ENCODE assay signal across 17 cellular contexts in the genomic region with DNA sequence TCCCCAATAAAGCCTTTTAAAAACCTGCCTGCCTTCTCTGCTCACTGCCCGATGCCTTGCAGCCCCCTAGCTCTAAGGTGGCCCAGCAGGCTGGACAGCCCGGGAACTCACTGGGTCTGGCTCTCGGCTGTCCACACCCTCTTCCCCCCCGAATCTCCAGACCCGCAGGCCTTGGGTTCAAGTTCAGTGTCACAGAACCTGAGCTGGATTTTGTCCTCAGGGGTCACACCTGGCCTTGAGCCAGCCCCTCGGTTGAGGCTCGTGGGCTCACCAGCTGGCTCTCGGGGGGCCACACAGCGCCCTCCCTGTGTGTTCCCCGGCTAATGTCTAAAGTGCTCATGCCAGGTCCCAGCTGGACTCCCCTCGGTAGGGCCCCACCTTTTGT. TPM values are rescaled to one million over a fixed set of nuclear protein-coding genes. Genes with fewer than 3 reads are reported as not detected.
A peak's percentile ranks its signal among the peaks of the same experiment; 100 is the strongest.
DNase-seq lines count a peak whose midpoint lies in the region; ATAC-seq, FAIRE-seq and TF ChIP-seq lines count a peak whose summit lies in the region.
"Had no signal": no experiment of that assay in that cellular context is flagged by ENCODE, and none has a peak within 500 bp of the region (broad histone marks: within the 10 kb centered on the region; RNA-seq: fewer than 3 reads in every experiment).

No MANE protein-coding gene starts in this region.

- no peak for FAIRE-seq in A549 (lab: Jason Lieb, UNC)
- no peak for FAIRE-seq in H1 (lab: Jason Lieb, UNC)
- FAIRE-seq in GM12892 (lab: Jason Lieb, UNC) = no peak
- FAIRE-seq: H54, islet of Langerhans had no signal

- no peak overlapping the region for H3K18ac ChIP-seq in H1 (ENCODE audit: extremely low read depth, low read length)

- H3K27me3 ChIP-seq in H1 (replicated peaks in 1 of 4; ENCODE audit: control insufficient read depth in 3 of 4, extremely low read depth in 1 of 4, insufficient read depth in 3 of 4, low read length in 3 of 4) (no peaks in the 10 kb centered on the region), ovary (no peaks in the 10 kb centered on the region)

- TF ChIP-seq CTCF in A549 (IDR thresholded peaks at IDR 0.05) (no peak), LNCaP clone FGC (IDR thresholded peaks at IDR 0.05; ENCODE audit: control insufficient read depth, extremely low read depth, insufficient read depth) (no peak), H1 (IDR thresholded peaks at IDR 0.05; ENCODE audit: control extremely low read depth in 1 of 3, insufficient read depth in 1 of 3, low read depth in 1 of 3, low read length in 3 of 3) (no peak), ovary (IDR thresholded peaks at IDR 0.05) (no peak)

- 66% methylated on average over 11 of the region's 11 CpGs for WGBS in A549 (ENCODE audit: missing lambda C conversion rate)
- 87% methylated on average over 11 of the region's 11 CpGs; no CpG with 5 or more reads in 1 of the 2 experiments for WGBS in H1 (ENCODE audit: extremely low coverage in 1 of 2, insufficient coverage in 1 of 2, insufficient read length in 1 of 2, insufficient replicate concordance in 2 of 2, low coverage in 1 of 2, low lambda C conversion rate in 2 of 2, missing lambda C conversion rate in 1 of 2), 2 experiments
- WGBS in ovary, 3 donors = 39 to 56% (median 50%) methylated on average over 11 of the region's 11 CpGs

- H3K27ac ChIP-seq in A549 (0 out of 6 replicates have a peak overlapping the region, but pooled peaks of 1 of the 2 experiments have one; percentile 1), H1 (ENCODE audit: low read depth, low read length) (no peak overlapping the region), ovary (peak overlapping the region; percentile 65 to 72)

- peaks cover 35 to 51% of the 10 kb centered on the region in 2 experiments for H4K20me1 ChIP-seq in H1 (replicated peaks in 1 of 2; ENCODE audit: control insufficient read depth in 1 of 2, insufficient read depth in 2 of 2, low read length in 2 of 2)

- DNase-seq in A549 (ENCODE audit: low read depth in 1 of 2, low spot score in 1 of 2) (no peak), LNCaP clone FGC (ENCODE audit: low read depth) (no peak), H1 (ENCODE audit: low read depth in 1 of 2, low spot score in 2 of 2) (no peak), ovary (peak in 1 of 5 donors; percentile 58), 8988T (no peak), GM12892 (ENCODE audit: insufficient read length) (no peak)
- DNase-seq: activated B cell treated with CpG ODN at 0.5 μM for 24 hours; central memory CD4-positive, alpha-beta T cell; glutamatergic neuron; Karpas-422; NCI-H1694; NCI-H524; SW 1271 had no signal

- intact Hi-C loops in ovary (cut with DNase I) = loop anchor here in 1 of 4 donors (5.0 kb wide), 1 partner anchor 53 kb away; no protein-coding TSS in a partner anchor

- H3K9me3 ChIP-seq in A549 (no peaks in the 10 kb centered on the region), H1 (ENCODE audit: insufficient read depth in 2 of 2, low read depth in 1 of 2, low read length in 1 of 2) (no peaks in the 10 kb centered on the region), ovary (no peaks in the 10 kb centered on the region)

- H3K56ac ChIP-seq in H1 (replicated peaks; ENCODE audit: insufficient read length, low read depth, low read length) = no peak overlapping the region

- H3K4me3 ChIP-seq in A549 (no peak overlapping the region), LNCaP clone FGC (ENCODE audit: low read depth, low read length) (peak overlapping the region; percentile 42), H1 (ENCODE audit: extremely low read depth in 1 of 4, insufficient read depth in 2 of 4, low read depth in 3 of 4, low read length in 4 of 4) (no peak overlapping the region), ovary (no peak overlapping the region)

- H3K4me1 ChIP-seq in A549 (peaks cover 39% of the 10 kb centered on the region), H1 (replicated peaks in 1 of 4; ENCODE audit: control insufficient read depth in 3 of 4, insufficient read depth in 4 of 4, low read length in 3 of 4) (peaks cover 0 to 7% (median 2%) of the 10 kb centered on the region in 4 experiments; a peak in 4 of 7 replicates), ovary (ENCODE audit: insufficient read depth) (peaks cover 12% of the 10 kb centered on the region)

- peaks cover 12% of the 10 kb centered on the region for H3K79me1 ChIP-seq in H1 (ENCODE audit: low read depth, low read length)

- H3K14ac ChIP-seq in H1 (ENCODE audit: insufficient read length) = no peak overlapping the region

- TF ChIP-seq POLR2A in A549 (IDR thresholded peaks at IDR 0.05; ENCODE audit: low read length) = no peak
- peak in 1 of 2 experiments; percentile 12; a peak in 1 of 3 replicates for TF ChIP-seq POLR2A in H1 (IDR thresholded peaks at IDR 0.05; ENCODE audit: control extremely low read depth in 1 of 2, low read depth in 2 of 2, low read length in 2 of 2)
- no peak for TF ChIP-seq POLR2A in ovary (IDR thresholded peaks at IDR 0.05)
- no peak for TF ChIP-seq POLR2A in GM12892 (IDR thresholded peaks at IDR 0.05; ENCODE audit: low read depth, low read length)

- no peak overlapping the region for H2BK12ac ChIP-seq in H1 (ENCODE audit: low read depth, low read length)

- no peaks in the 10 kb centered on the region; the same call in 1 of the 2 replicates for H3K23me2 ChIP-seq in H1 (ENCODE audit: low read depth, low read length)

- H4K5ac ChIP-seq in H1 (ENCODE audit: insufficient read length, low read depth, low read length) = no peak overlapping the region

- H2BK20ac ChIP-seq in H1 (ENCODE audit: low read length) = no peak overlapping the region

- CTCF ChIA-PET in A549 (lab: Yijun Ruan, JAX) = interaction anchor here (0.7 kb wide), 1 partner anchor 11 kb away, joined by 3 read pairs; no protein-coding TSS in a partner anchor
- CTCF ChIA-PET in H1 (lab: Charles Lee; ENCODE audit: partially characterized antibody) = interaction anchor here (0.9 to 1.0 kb wide), 3 partner anchors 15 to 60 kb away, joined by 3 to 4 read pairs (median 3); no protein-coding TSS in a partner anchor

- no peak for TF ChIP-seq EP300 in A549 (IDR thresholded peaks at IDR 0.05)
- TF ChIP-seq EP300 in H1 (IDR thresholded peaks at IDR 0.05; ENCODE audit: borderline replicate concordance in 1 of 2, low read depth in 2 of 2, low read length in 2 of 2) = no peak
- TF ChIP-seq EP300 in ovary (IDR thresholded peaks at IDR 0.05) = no peak

- no peak for ATAC-seq in A549
- ATAC-seq in HG03439 (IDR thresholded peaks at IDR 0.05; ENCODE audit: unreplicated experiment) = no peak
- ATAC-seq in HG03095 (IDR thresholded peaks at IDR 0.05; ENCODE audit: unreplicated experiment) = no peak

- peaks cover 0 to 16% of the 10 kb centered on the region in 2 experiments; a peak in 2 of 4 replicates for H3K79me2 ChIP-seq in H1 (ENCODE audit: control insufficient read depth in 1 of 2, insufficient read depth in 2 of 2, low read length in 2 of 2)

- H4K91ac ChIP-seq in H1 (replicated peaks; ENCODE audit: insufficient read length, low read length) = no peak overlapping the region

- H3K9ac ChIP-seq in H1 (replicated peaks in 1 of 4; ENCODE audit: extremely low read depth in 1 of 4, low read depth in 3 of 4, low read length in 3 of 4) = no peak overlapping the region

- no peak overlapping the region for H2AFZ ChIP-seq in H1 (ENCODE audit: low read length)

- H3K23ac ChIP-seq in H1 (ENCODE audit: insufficient read length) = no peak overlapping the region

- H2BK15ac ChIP-seq in H1 (ENCODE audit: low read length) = no peak overlapping the region

- H2BK120ac ChIP-seq in H1 (replicated peaks; ENCODE audit: low read depth, low read length) = no peak overlapping the region

- peak overlapping the region; percentile 44; the same call in 1 of the 2 replicates for H2BK5ac ChIP-seq in H1 (ENCODE audit: low read depth, low read length)

- TF ChIP-seq RAD21 in A549 (conservative IDR thresholded peaks at IDR 0.05 in 1 of 2, IDR thresholded peaks at IDR 0.05 in 1 of 2) = no peak
- no peak for TF ChIP-seq RAD21 in H1 (IDR thresholded peaks at IDR 0.05 in 1 of 2, conservative IDR thresholded peaks at IDR 0.05 in 1 of 2; ENCODE audit: low read depth in 2 of 2, low read length in 2 of 2)

- no peak overlapping the region for H2AK5ac ChIP-seq in H1 (ENCODE audit: low read depth, low read length)

- H4K8ac ChIP-seq in H1 (ENCODE audit: extremely low read depth, insufficient read depth, low read length) = no peak overlapping the region

- no peak overlapping the region for H3K4ac ChIP-seq in H1 (replicated peaks; ENCODE audit: insufficient read length, low read depth, low read length)

- POLR2A ChIA-PET in A549 (lab: Yijun Ruan, JAX) (interaction anchor here (1.5 kb wide), 1 partner anchor 10 kb away, joined by 4 read pairs; no protein-coding TSS in a partner anchor), H1 (lab: Charles Lee; ENCODE audit: partially characterized antibody) (interaction anchor here (0.9 to 12.4 kb wide), 12 partner anchors 7 to 171 kb away, joined by 3 to 247 read pairs (median 4); partner anchors contain the start of genes ADM5, AKT1S1, MED25 and PTOV1)

- H3K4me2 ChIP-seq in A549 = no peak overlapping the region
- no peak overlapping the region for H3K4me2 ChIP-seq in H1 (ENCODE audit: insufficient read depth in 1 of 2, low read depth in 2 of 2, low read length in 2 of 2)

- H3K36me3 ChIP-seq in H1 (ENCODE audit: control insufficient read depth in 2 of 4, insufficient read depth in 4 of 4, low read length in 3 of 4) (peaks cover 34 to 78% (median 58%) of the 10 kb centered on the region in 4 experiments), ovary (no peaks in the 10 kb centered on the region)

RNA-seq across cellular contexts. Expression of gene PNKP, which starts 6.7 kb away (rescaled TPM):
- polyA plus RNA-seq in A549 (2011; rRNA removed) (22.5 and 23.3 TPM in 2 replicates), A549 (2017; fragmentation: RNase III; extraction: RNeasy Plus Mini Kit Qiagen cat#74134 plus additional on column Dnase treatment) (63.8 to 75.9 TPM (median 71.2 TPM) in 3 replicates), H1 (2011; rRNA removed) (45.8 and 66.5 TPM in 2 replicates), ovary (10 to 100 TPM in 1 of 2 donors, 1 to 10 TPM in 1; 6.8 to 39.0 TPM)
- polyA plus RNA-seq in A549 (2012; cell fraction: cytosol; rRNA removed) = 40.5 and 44.1 TPM in 2 replicates
- polyA plus RNA-seq in A549 (2012; cell fraction: nucleus; rRNA removed) = 235 and 294 TPM in 2 replicates
- 35.0 and 36.5 TPM in 2 replicates for polyA minus RNA-seq in A549 (2011; rRNA and poly(A)+ RNA removed)
- 105 TPM in 2 replicates for total RNA-seq in H1 (2021; fragmentation: NEBNext Ultra II Directional; extraction: Animal tissue kit (Norgen Biotek cat#: 25700))
- 56.6 TPM for polyA plus RNA-seq in H1 (2011; cell fraction: cytosol; rRNA removed)
- 225 TPM for polyA plus RNA-seq in H1 (2011; cell fraction: nucleus; rRNA removed)
- polyA plus RNA-seq in H1 (2012, experiment 1 of 2) = 84.3 to 106 TPM (median 94.0 TPM) in 4 replicates
- polyA plus RNA-seq in H1 (2012, experiment 2 of 2) = 90.6 TPM
- 71.9 TPM for polyA plus RNA-seq in H1 (2013, experiment 1 of 2)
- polyA plus RNA-seq in H1 (2013, experiment 2 of 2) = 66.3 TPM
- 21.4 and 26.5 TPM in 2 replicates for polyA minus RNA-seq in H1 (2011; rRNA and poly(A)+ RNA removed)
- 42.9 TPM for polyA minus RNA-seq in H1 (2011; cell fraction: cytosol; rRNA and poly(A)+ RNA removed)
- 80.3 TPM for polyA minus RNA-seq in H1 (2011; cell fraction: nucleus; rRNA and poly(A)+ RNA removed)
- 100 to 1,000 TPM in 1 of 7 donors, 10 to 100 TPM in 6; 47.2 to 111 (median 74.2) TPM for total RNA-seq in ovary
- 38.9 TPM for polyA plus RNA-seq in GM12892 (2012; ENCODE audit: missing spikeins)

RNA-seq across cellular contexts. Expression of gene PTOV1, which starts 9.7 kb away (rescaled TPM):
- polyA plus RNA-seq in A549 (2011; rRNA removed) (27.7 and 41.2 TPM in 2 replicates), A549 (2017; fragmentation: RNase III; extraction: RNeasy Plus Mini Kit Qiagen cat#74134 plus additional on column Dnase treatment) (119 to 153 TPM (median 147 TPM) in 3 replicates), H1 (2011; rRNA removed) (147 and 213 TPM in 2 replicates), ovary (100 to 1,000 TPM in 1 of 2 donors, 10 to 100 TPM in 1; 22.2 to 186 TPM)
- polyA plus RNA-seq in A549 (2012; cell fraction: cytosol; rRNA removed) = 111 and 150 TPM in 2 replicates
- 235 and 351 TPM in 2 replicates for polyA plus RNA-seq in A549 (2012; cell fraction: nucleus; rRNA removed)
- 60.2 and 109 TPM in 2 replicates for polyA minus RNA-seq in A549 (2011; rRNA and poly(A)+ RNA removed)
- total RNA-seq in H1 (2021; fragmentation: NEBNext Ultra II Directional; extraction: Animal tissue kit (Norgen Biotek cat#: 25700)) = 251 and 261 TPM in 2 replicates
- 136 TPM for polyA plus RNA-seq in H1 (2011; cell fraction: cytosol; rRNA removed)
- 397 TPM for polyA plus RNA-seq in H1 (2011; cell fraction: nucleus; rRNA removed)
- polyA plus RNA-seq in H1 (2012, experiment 1 of 2) = 183 to 286 TPM (median 253 TPM) in 4 replicates
- polyA plus RNA-seq in H1 (2012, experiment 2 of 2) = 215 TPM
- 166 TPM for polyA plus RNA-seq in H1 (2013, experiment 1 of 2)
- 157 TPM for polyA plus RNA-seq in H1 (2013, experiment 2 of 2)
- 82.9 and 117 TPM in 2 replicates for polyA minus RNA-seq in H1 (2011; rRNA and poly(A)+ RNA removed)
- polyA minus RNA-seq in H1 (2011; cell fraction: cytosol; rRNA and poly(A)+ RNA removed) = 124 TPM
- polyA minus RNA-seq in H1 (2011; cell fraction: nucleus; rRNA and poly(A)+ RNA removed) = 139 TPM
- 100 to 1,000 TPM; 108 to 256 (median 206) TPM for total RNA-seq in ovary
- polyA plus RNA-seq in GM12892 (2012; ENCODE audit: missing spikeins) = 44.7 TPM

RNA-seq across cellular contexts. Expression of gene AKT1S1, which starts 16.4 kb away (rescaled TPM):
- polyA plus RNA-seq in A549 (2011; rRNA removed) = 39.2 and 41.5 TPM in 2 replicates
- 70.4 and 91.8 TPM in 2 replicates for polyA plus RNA-seq in A549 (2012; cell fraction: cytosol; rRNA removed)
- polyA plus RNA-seq in A549 (2012; cell fraction: nucleus; rRNA removed) = 107 and 112 TPM in 2 replicates
- 63.4 to 75.9 TPM (median 75.3 TPM) in 3 replicates for polyA plus RNA-seq in A549 (2017; fragmentation: RNase III; extraction: RNeasy Plus Mini Kit Qiagen cat#74134 plus additional on column Dnase treatment)
- polyA minus RNA-seq in A549 (2011; rRNA and poly(A)+ RNA removed) = 30.8 and 33.3 TPM in 2 replicates
- 45.9 and 46.7 TPM in 2 replicates for total RNA-seq in H1 (2021; fragmentation: NEBNext Ultra II Directional; extraction: Animal tissue kit (Norgen Biotek cat#: 25700))
- polyA plus RNA-seq in H1 (2011; rRNA removed) = 40.7 and 73.3 TPM in 2 replicates
- 38.3 TPM for polyA plus RNA-seq in H1 (2011; cell fraction: cytosol; rRNA removed)
- 48.5 TPM for polyA plus RNA-seq in H1 (2011; cell fraction: nucleus; rRNA removed)
- 33.7 to 44.3 TPM (median 42.7 TPM) in 4 replicates for polyA plus RNA-seq in H1 (2012, experiment 1 of 2)
- 47.7 TPM for polyA plus RNA-seq in H1 (2012, experiment 2 of 2)
- 52.8 TPM for polyA plus RNA-seq in H1 (2013, experiment 1 of 2)
- 54.7 TPM for polyA plus RNA-seq in H1 (2013, experiment 2 of 2)
- 10.9 and 14.9 TPM in 2 replicates for polyA minus RNA-seq in H1 (2011; rRNA and poly(A)+ RNA removed)
- 26.5 TPM for polyA minus RNA-seq in H1 (2011; cell fraction: cytosol; rRNA and poly(A)+ RNA removed)
- polyA minus RNA-seq in H1 (2011; cell fraction: nucleus; rRNA and poly(A)+ RNA removed) = 26.0 TPM
- total RNA-seq in ovary = 10 to 100 TPM; 10.6 to 45.3 (median 30.0) TPM
- 10 to 100 TPM; 24.3 to 34.8 TPM for polyA plus RNA-seq in ovary
- 11.7 TPM for polyA plus RNA-seq in GM12892 (2012; ENCODE audit: missing spikeins)

RNA-seq across cellular contexts. Expression of gene TBC1D17, which starts 16.8 kb away (rescaled TPM):
- polyA plus RNA-seq in A549 (2011; rRNA removed) (12.3 and 18.0 TPM in 2 replicates), A549 (2017; fragmentation: RNase III; extraction: RNeasy Plus Mini Kit Qiagen cat#74134 plus additional on column Dnase treatment) (26.6 to 44.8 TPM (median 41.5 TPM) in 3 replicates), H1 (2011; rRNA removed) (30.3 and 53.7 TPM in 2 replicates), ovary (10 to 100 TPM; 41.3 to 66.9 TPM)
- polyA plus RNA-seq in A549 (2012; cell fraction: cytosol; rRNA removed) = 26.5 and 33.3 TPM in 2 replicates
- 65.2 and 76.6 TPM in 2 replicates for polyA plus RNA-seq in A549 (2012; cell fraction: nucleus; rRNA removed)
- 14.3 and 18.0 TPM in 2 replicates for polyA minus RNA-seq in A549 (2011; rRNA and poly(A)+ RNA removed)
- 44.9 and 47.6 TPM in 2 replicates for total RNA-seq in H1 (2021; fragmentation: NEBNext Ultra II Directional; extraction: Animal tissue kit (Norgen Biotek cat#: 25700))
- 23.2 TPM for polyA plus RNA-seq in H1 (2011; cell fraction: cytosol; rRNA removed)
- polyA plus RNA-seq in H1 (2011; cell fraction: nucleus; rRNA removed) = 73.8 TPM
- 41.7 to 47.2 TPM (median 43.5 TPM) in 4 replicates for polyA plus RNA-seq in H1 (2012, experiment 1 of 2)
- polyA plus RNA-seq in H1 (2012, experiment 2 of 2) = 52.8 TPM
- polyA plus RNA-seq in H1 (2013, experiment 1 of 2) = 34.8 TPM
- polyA plus RNA-seq in H1 (2013, experiment 2 of 2) = 35.2 TPM
- 24.6 and 29.7 TPM in 2 replicates for polyA minus RNA-seq in H1 (2011; rRNA and poly(A)+ RNA removed)
- polyA minus RNA-seq in H1 (2011; cell fraction: cytosol; rRNA and poly(A)+ RNA removed) = 27.0 TPM
- polyA minus RNA-seq in H1 (2011; cell fraction: nucleus; rRNA and poly(A)+ RNA removed) = 27.3 TPM
- total RNA-seq in ovary = 10 to 100 TPM; 23.1 to 77.5 (median 49.8) TPM
- polyA plus RNA-seq in GM12892 (2012; ENCODE audit: missing spikeins) = 31.9 TPM

RNA-seq across cellular contexts. Expression of gene IL4I1, which starts 36.0 kb away (rescaled TPM):
- 0.15 and 0.18 TPM in 2 replicates for polyA plus RNA-seq in A549 (2011; rRNA removed)
- 0.20 and 0.26 TPM in 2 replicates for polyA plus RNA-seq in A549 (2012; cell fraction: cytosol; rRNA removed)
- polyA plus RNA-seq in A549 (2012; cell fraction: nucleus; rRNA removed) = 0.66 and 0.84 TPM in 2 replicates
- polyA plus RNA-seq in A549 (2017; fragmentation: RNase III; extraction: RNeasy Plus Mini Kit Qiagen cat#74134 plus additional on column Dnase treatment) = 0.62 to 0.88 TPM (median 0.87 TPM) in 3 replicates
- polyA minus RNA-seq in A549 (2011; rRNA and poly(A)+ RNA removed) = 0.70 TPM in 1 of 2 replicates, not detected in the other
- 0.67 and 0.76 TPM in 2 replicates for total RNA-seq in H1 (2021; fragmentation: NEBNext Ultra II Directional; extraction: Animal tissue kit (Norgen Biotek cat#: 25700))
- 0.30 and 0.41 TPM in 2 replicates for polyA plus RNA-seq in H1 (2011; rRNA removed)
- 0.37 TPM for polyA plus RNA-seq in H1 (2011; cell fraction: cytosol; rRNA removed)
- 0.74 TPM for polyA plus RNA-seq in H1 (2011; cell fraction: nucleus; rRNA removed)
- polyA plus RNA-seq in H1 (2012, experiment 1 of 2) = 0.21 to 0.86 TPM (median 0.43 TPM) in 3 of 4 replicates, not detected in the other
- not detected for polyA plus RNA-seq in H1 (2012, experiment 2 of 2)
- 0.36 TPM for polyA plus RNA-seq in H1 (2013, experiment 1 of 2)
- polyA plus RNA-seq in H1 (2013, experiment 2 of 2) = 0.52 TPM
- polyA minus RNA-seq in H1 (2011; rRNA and poly(A)+ RNA removed) = 0.15 and 0.54 TPM in 2 replicates
- 0.95 TPM for polyA minus RNA-seq in H1 (2011; cell fraction: cytosol; rRNA and poly(A)+ RNA removed)
- polyA minus RNA-seq in H1 (2011; cell fraction: nucleus; rRNA and poly(A)+ RNA removed) = 1.4 TPM
- 1 to 10 TPM in 4 of 7 donors, under 1 TPM in 2, not detected in 1; 0.24 to 4.3 (median 1.3) TPM for total RNA-seq in ovary
- polyA plus RNA-seq in ovary = under 1 TPM; 0.35 to 0.43 TPM
- polyA plus RNA-seq in GM12892 (2012; ENCODE audit: missing spikeins) = 75.8 TPM

Comparison
In these comparisons a context has a peak if more than half of its experiments do, and no peak if none do; other contexts are left out.
1. Of the 18 proteins assayed by ChIP-seq in both H1 and A549: peak only in H1: none; only in A549: CHD2; in both: none; in neither: 16; mixed calls (peak in some experiments, not most) for 1.